Comparison of ENCODE assay signal across 1 cellular context in genomic region chr10:133310789-133311188, GRCh38.
TF ChIP-seq lines count a peak whose summit lies in the region.

No MANE protein-coding gene starts in this region.

TF ChIP-seq in K562, 482 proteins besides CTCF, POLR2A, EP300 and RAD21:
- TF ChIP-seq EP400 (IDR thresholded peaks at IDR 0.05): no peak
- peak; percentile 47; the same call in 1 of the 2 replicates for TF ChIP-seq ZNF121 (CRISPR knock-in tag; conservative IDR thresholded peaks at IDR 0.05)
- TF ChIP-seq REST (CRISPR knock-in tag; IDR thresholded peaks at IDR 0.05; ENCODE audit: low read depth): no peak
- no peak for TF ChIP-seq ZBTB49 (CRISPR knock-in tag; IDR thresholded peaks at IDR 0.05; ENCODE audit: borderline replicate concordance)
- no peak for TF ChIP-seq ERF (CRISPR knock-in tag; IDR thresholded peaks at IDR 0.05)
- no peak for TF ChIP-seq YY1 (IDR thresholded peaks at IDR 0.05; ENCODE audit: borderline replicate concordance in 1 of 3, control insufficient read depth in 1 of 3, extremely low read depth in 1 of 3, insufficient read depth in 3 of 3, insufficient read length in 1 of 3, insufficient replicate concordance in 2 of 3, low read depth in 1 of 3, low read length in 2 of 3)
TF ChIP-seq in K562: peak in this region for 1.
